ENCODE assay signal across 8 cellular contexts in genomic region chr5:74903165-74903787, GRCh38. TPM values are rescaled to one million over a fixed set of nuclear protein-coding genes. Genes with fewer than 3 reads are reported as not detected.
A peak's percentile ranks its signal among the peaks of the same experiment; 100 is the strongest.
DNase-seq lines count a peak whose midpoint lies in the region; ATAC-seq and TF ChIP-seq lines count a peak whose summit lies in the region.

No MANE protein-coding gene starts in this region.

- H3K9me3 ChIP-seq in upper lobe of right lung (no peaks in the 10 kb centered on the region), gastrocnemius medialis (no peaks in the 10 kb centered on the region)

- peak; percentile 100 for ATAC-seq in upper lobe of right lung
- ATAC-seq in gastrocnemius medialis: no peak
- ATAC-seq in GM19397 (IDR thresholded peaks at IDR 0.05; ENCODE audit: unreplicated experiment): no peak

- TF ChIP-seq POLR2A in gastrocnemius medialis (IDR thresholded peaks at IDR 0.05): no peak

- in situ Hi-C loops in gastrocnemius medialis (cut with MboI; ENCODE audit: low sequenced_read_pairs in 4 of 4): loop anchor here in 1 of 4 donors (25.0 kb wide), 1 partner anchor 241 kb away; no protein-coding TSS in a partner anchor

- DNase-seq in NCI-H146 (lab: John Stamatoyannopoulos, UW): peak; percentile 39
- no peak for DNase-seq in NCI-H146 treated with DMSO at 0.1 percent for 48 hours (lab: John Stamatoyannopoulos, UW; ENCODE audit: unreplicated experiment)
- peak; percentile 80 for DNase-seq in LoVo (ENCODE audit: low spot score)
- peak; percentile 22 for DNase-seq in activated naive CD4-positive, alpha-beta T cell treated with anti-CD3 and anti-CD28 coated beads, Interleukin-2, amount 50 U/mL, for 16 hours
- DNase-seq in iris pigment epithelial cell (ENCODE audit: low read depth): peak; percentile 7
- DNase-seq in upper lobe of right lung: peak; percentile 77
- DNase-seq in gastrocnemius medialis: no peak

- intact Hi-C loops in upper lobe of right lung (cut with DNase I) (no loop called here), gastrocnemius medialis (cut with DNase I; ENCODE audit: low total_unique reads) (no loop called here)

- H3K27ac ChIP-seq in upper lobe of right lung: no peak overlapping the region
- no peak overlapping the region for H3K27ac ChIP-seq in gastrocnemius medialis

- H3K4me3 ChIP-seq in upper lobe of right lung (no peak overlapping the region), gastrocnemius medialis (no peak overlapping the region)

- TF ChIP-seq CTCF in upper lobe of right lung (IDR thresholded peaks at IDR 0.05) (peak; percentile 49), gastrocnemius medialis (IDR thresholded peaks at IDR 0.05 in 4 of 5, conservative IDR thresholded peaks at IDR 0.05 in 1 of 5) (no peak)

- H3K27me3 ChIP-seq in upper lobe of right lung: no peaks in the 10 kb centered on the region
- no peaks in the 10 kb centered on the region for H3K27me3 ChIP-seq in gastrocnemius medialis

- H3K36me3 ChIP-seq in upper lobe of right lung (no peaks in the 10 kb centered on the region), gastrocnemius medialis (no peaks in the 10 kb centered on the region)

- H3K4me1 ChIP-seq in upper lobe of right lung (no peaks in the 10 kb centered on the region), gastrocnemius medialis (no peaks in the 10 kb centered on the region)

RNA-seq across cellular contexts. Expression of gene FAM169A, which starts 37.1 kb away (rescaled TPM):
- total RNA-seq in upper lobe of right lung (0.84 TPM), gastrocnemius medialis (under 1 TPM in 1 of 4 donors, not detected in 3; 0.53 TPM)

Comparison
In these comparisons a context has a peak if more than half of its experiments do, and no peak if none do; other contexts are left out.
1. DNase-seq: peak in NCI-H146 (single experiment), LoVo (single experiment), activated naive CD4-positive, alpha-beta T cell treated with anti-CD3 and anti-CD28 coated beads, Interleukin-2, amount 50 U/mL, for 16 hours (single experiment), iris pigment epithelial cell (single experiment) and upper lobe of right lung (single experiment); none in NCI-H146 treated with DMSO at 0.1 percent for 48 hours (single experiment) and gastrocnemius medialis (0 of 2).